Comparison of ENCODE assay signal across 12 cellular contexts in genomic region chr21:43894206-43894577, GRCh38. TPM values are rescaled to one million over a fixed set of nuclear protein-coding genes. Genes with fewer than 3 reads are reported as not detected.
A peak's percentile ranks its signal among the peaks of the same experiment; 100 is the strongest.
DNase-seq lines count a peak whose midpoint lies in the region; ATAC-seq and TF ChIP-seq lines count a peak whose summit lies in the region.
"Had no signal": no experiment of that assay in that cellular context is flagged by ENCODE, and none has a peak within 500 bp of the region (broad histone marks: within the 10 kb centered on the region; RNA-seq: fewer than 3 reads in every experiment).

No MANE protein-coding gene starts in this region.

- H3K36me3 ChIP-seq in left ventricle myocardium inferior: peaks cover 3% of the 10 kb centered on the region
- H3K36me3 ChIP-seq in lower lobe of right lung: no peaks in the 10 kb centered on the region
- H3K36me3 ChIP-seq in upper lobe of right lung: no peaks in the 10 kb centered on the region
- H3K36me3 ChIP-seq in vagina: no peaks in the 10 kb centered on the region
- no peaks in the 10 kb centered on the region for H3K36me3 ChIP-seq in mesendoderm (ENCODE audit: control insufficient read depth, insufficient read depth, low read length)
- H3K36me3 ChIP-seq: cardiac muscle cell had no signal

- H3K27ac Mint-ChIP-seq in activated CD4-positive, alpha-beta memory T cell treated with anti-CD3 and anti-CD28 coated beads, Interleukin-2, amount 10 ng/mL, durations not matched to agents 7 days and 5 days: peak overlapping the region; percentile 73

- no peak overlapping the region for H3K4ac ChIP-seq in mesendoderm (ENCODE audit: low read depth, low read length)

- H3K9me3 ChIP-seq in left ventricle myocardium inferior (replicated peaks) (no peaks in the 10 kb centered on the region), lower lobe of right lung (no peaks in the 10 kb centered on the region), upper lobe of right lung (no peaks in the 10 kb centered on the region), vagina (no peaks in the 10 kb centered on the region)

- H3K36me3 Mint-ChIP-seq in activated CD4-positive, alpha-beta memory T cell treated with anti-CD3 and anti-CD28 coated beads, Interleukin-2, amount 10 ng/mL, durations not matched to agents 7 days and 5 days (ENCODE audit: low read depth): peaks cover 35% of the 10 kb centered on the region

- H3K27me3 Mint-ChIP-seq in activated CD4-positive, alpha-beta memory T cell treated with anti-CD3 and anti-CD28 coated beads, Interleukin-2, amount 10 ng/mL, durations not matched to agents 7 days and 5 days: no peaks in the 10 kb centered on the region

- H3K56ac ChIP-seq in mesendoderm (ENCODE audit: low read length): no peak overlapping the region

- no peak for TF ChIP-seq POLR2A in vagina (IDR thresholded peaks at IDR 0.05)

- H2AK5ac ChIP-seq in mesendoderm (ENCODE audit: low read length): no peak overlapping the region

- TF ChIP-seq CTCF in left ventricle myocardium inferior (IDR thresholded peaks at IDR 0.05; ENCODE audit: borderline replicate concordance) (no peak), lower lobe of right lung (IDR thresholded peaks at IDR 0.05) (no peak), upper lobe of right lung (IDR thresholded peaks at IDR 0.05) (no peak), vagina (IDR thresholded peaks at IDR 0.05) (no peak)

- peak overlapping the region; percentile 18 for H3K4me3 Mint-ChIP-seq in activated CD4-positive, alpha-beta memory T cell treated with anti-CD3 and anti-CD28 coated beads, Interleukin-2, amount 10 ng/mL, durations not matched to agents 7 days and 5 days

- no peak overlapping the region for H4K8ac ChIP-seq in mesendoderm (ENCODE audit: low read depth, low read length)

- H3K79me2 ChIP-seq in mesendoderm (ENCODE audit: control insufficient read depth, insufficient read depth, low read length): no peaks in the 10 kb centered on the region

- intact Hi-C loops in left ventricle myocardium inferior (cut with micrococcal nuclease): no loop called here
- intact Hi-C loops in Right ventricle myocardium inferior (cut with DNase I): no loop called here
- intact Hi-C loops in lower lobe of right lung (cut with DNase I): no loop called here
- intact Hi-C loops in upper lobe of right lung (cut with DNase I): no loop called here
- intact Hi-C loops in vagina (cut with DNase I): no loop called here

- H3K4me1 Mint-ChIP-seq in activated CD4-positive, alpha-beta memory T cell treated with anti-CD3 and anti-CD28 coated beads, Interleukin-2, amount 10 ng/mL, durations not matched to agents 7 days and 5 days: peaks cover 40% of the 10 kb centered on the region

- H3K4me1 ChIP-seq in left ventricle myocardium inferior (peaks cover 29% of the 10 kb centered on the region), lower lobe of right lung (peaks cover 42% of the 10 kb centered on the region), upper lobe of right lung (peaks cover 41% of the 10 kb centered on the region), vagina (peaks cover 6% of the 10 kb centered on the region), mesendoderm (ENCODE audit: control insufficient read depth, low read depth, low read length) (no peaks in the 10 kb centered on the region)

- POLR2A ChIA-PET in activated CD4-positive, alpha-beta memory T cell treated with anti-CD3 and anti-CD28 coated beads, Interleukin-2, amount 10 ng/mL, durations not matched to agents 7 days and 5 days (lab: Charles Lee): interaction anchor here (1.9 to 2.6 kb wide), 3 partner anchors 10 to 26 kb away, joined by 5 to 8 read pairs (median 8); no protein-coding TSS in a partner anchor

- H3K18ac ChIP-seq in mesendoderm (ENCODE audit: low read length): no peak overlapping the region

- H3K4me3 ChIP-seq in left ventricle myocardium inferior (peak overlapping the region; percentile 32), lower lobe of right lung (peak overlapping the region; percentile 39), upper lobe of right lung (peak overlapping the region; percentile 19), vagina (no peak overlapping the region), mesendoderm (ENCODE audit: low read length) (no peak overlapping the region)
- H3K4me3 ChIP-seq: cardiac muscle cell had no signal

- H3K4me2 ChIP-seq in mesendoderm (ENCODE audit: low read length): no peak overlapping the region

- H3K23ac ChIP-seq in mesendoderm (ENCODE audit: low read length): no peak overlapping the region

- no peak overlapping the region for H4K5ac ChIP-seq in mesendoderm (ENCODE audit: low read length)

- no peak for DNase-seq in left ventricle myocardium inferior
- no peak for DNase-seq in Right ventricle myocardium inferior (ENCODE audit: missing footprints)
- no peak for DNase-seq in activated CD4-positive, alpha-beta memory T cell treated with anti-CD3 and anti-CD28 coated beads, Interleukin-2, amount 10 ng/mL, durations not matched to agents 7 days and 5 days
- no peak for DNase-seq in lower lobe of right lung
- no peak for DNase-seq in upper lobe of right lung
- DNase-seq in vagina (ENCODE audit: extremely low spot score in 2 of 2): no peak
- DNase-seq in NCI-H524 treated with DMSO at 0.1 percent for 48 hours (lab: John Stamatoyannopoulos, UW): no peak
- DNase-seq in mesendoderm: no peak
- DNase-seq: effector CD8-positive, alpha-beta T cell; foreskin melanocyte; NCI-H187 treated with DMSO at 0.1 percent for 48 hours had no signal

- H3K27me3 ChIP-seq in left ventricle myocardium inferior (ENCODE audit: low read depth) (no peaks in the 10 kb centered on the region), lower lobe of right lung (ENCODE audit: low read depth) (no peaks in the 10 kb centered on the region), upper lobe of right lung (no peaks in the 10 kb centered on the region), vagina (no peaks in the 10 kb centered on the region), mesendoderm (ENCODE audit: insufficient read depth, low read length, poor library complexity) (no peaks in the 10 kb centered on the region)
- H3K27me3 ChIP-seq: cardiac muscle cell had no signal

- WGBS in mesendoderm (ENCODE audit: extremely low coverage, insufficient coverage, low lambda C conversion rate): no CpG with 5 or more reads among the region's 4 CpGs

- H2BK15ac ChIP-seq in mesendoderm (replicated peaks; ENCODE audit: low read depth): no peak overlapping the region

- ATAC-seq in Right ventricle myocardium inferior (no peak), lower lobe of right lung (no peak), upper lobe of right lung (no peak)

- no peak overlapping the region for H3K9ac ChIP-seq in mesendoderm (ENCODE audit: low read length)

- H2BK5ac ChIP-seq in mesendoderm (ENCODE audit: low read length): no peak overlapping the region

- H3K27ac ChIP-seq in left ventricle myocardium inferior (replicated peaks): peak overlapping the region; percentile 35
- H3K27ac ChIP-seq in lower lobe of right lung: peak overlapping the region; percentile 53
- peak overlapping the region; percentile 60 for H3K27ac ChIP-seq in upper lobe of right lung
- no peak overlapping the region for H3K27ac ChIP-seq in vagina
- no peak overlapping the region for H3K27ac ChIP-seq in mesendoderm (ENCODE audit: low read depth, low read length)
- H3K27ac ChIP-seq: cardiac muscle cell had no signal

- no peaks in the 10 kb centered on the region for H3K79me1 ChIP-seq in mesendoderm (ENCODE audit: low read length)

- H2BK120ac ChIP-seq in mesendoderm (ENCODE audit: low read depth, low read length): no peak overlapping the region

- CTCF ChIA-PET in activated CD4-positive, alpha-beta memory T cell treated with anti-CD3 and anti-CD28 coated beads, Interleukin-2, amount 10 ng/mL, durations not matched to agents 7 days and 5 days (lab: Charles Lee): interaction anchor here (0.9 to 1.5 kb wide), 3 partner anchors 20 to 84 kb away, joined by 3 to 4 read pairs (median 3); no protein-coding TSS in a partner anchor

- H3K9me3 Mint-ChIP-seq in activated CD4-positive, alpha-beta memory T cell treated with anti-CD3 and anti-CD28 coated beads, Interleukin-2, amount 10 ng/mL, durations not matched to agents 7 days and 5 days: no peaks in the 10 kb centered on the region

RNA-seq across cellular contexts. Expression of gene AGPAT3, which starts 29.2 kb away (rescaled TPM):
- total RNA-seq in left ventricle myocardium inferior (79.6 TPM), Right ventricle myocardium inferior (93.4 TPM), lower lobe of right lung (83.3 TPM), upper lobe of right lung (86.0 TPM), vagina (34.4 TPM)
- 100 to 1,000 TPM; 101 to 102 TPM for total RNA-seq in activated CD4-positive, alpha-beta memory T cell treated with anti-CD3 and anti-CD28 coated beads, Interleukin-2, amount 10 ng/mL, durations not matched to agents 7 days and 5 days
- 11.7 TPM for polyA plus RNA-seq in mesendoderm (2013, experiment 1 of 2)
- 11.5 TPM for polyA plus RNA-seq in mesendoderm (2013, experiment 2 of 2)

Comparison
In these comparisons a context has a peak if more than half of its experiments do, and no peak if none do; other contexts are left out.
1. H3K27ac ChIP-seq: peak in left ventricle myocardium inferior (single experiment), lower lobe of right lung (single experiment) and upper lobe of right lung (single experiment); none in vagina (single experiment) and mesendoderm (single experiment).
2. H3K4me3 ChIP-seq: peak in left ventricle myocardium inferior (single experiment), lower lobe of right lung (single experiment) and upper lobe of right lung (single experiment); none in vagina (0 of 2) and mesendoderm (single experiment).